13 cellular contexts compared by ENCODE assay signal in the genomic region with DNA sequence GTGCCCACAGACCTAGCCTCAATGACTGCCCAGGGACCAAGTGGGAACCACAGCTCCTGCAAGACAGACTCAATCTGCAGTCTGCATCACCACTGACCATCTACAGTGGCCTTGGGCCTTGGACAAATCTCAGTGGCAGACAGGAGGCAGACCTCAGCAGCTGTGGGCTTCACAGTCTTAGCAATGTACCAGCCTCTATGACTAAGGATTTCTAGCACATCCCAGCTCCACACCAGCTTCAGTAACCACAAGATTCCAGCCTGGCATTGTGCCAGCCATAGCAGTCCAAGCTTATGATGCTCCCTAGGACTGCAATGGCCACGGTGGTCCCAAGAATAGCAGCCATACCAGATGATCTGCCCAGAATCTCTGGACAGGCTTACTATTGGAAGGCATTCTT. TPM values are rescaled to one million over a fixed set of nuclear protein-coding genes. Genes with fewer than 3 reads are reported as not detected.
A peak's percentile ranks its signal among the peaks of the same experiment; 100 is the strongest.
DNase-seq lines count a peak whose midpoint lies in the region; ATAC-seq, FAIRE-seq and TF ChIP-seq lines count a peak whose summit lies in the region.
"Had no signal": no experiment of that assay in that cellular context is flagged by ENCODE, and none has a peak within 500 bp of the region (broad histone marks: within the 10 kb centered on the region; RNA-seq: fewer than 3 reads in every experiment).

No MANE protein-coding gene starts in this region.

- CTCF ChIA-PET in HepG2 (lab: Yijun Ruan, JAX; ENCODE audit: low intra/inter-chr PET ratio, low total read pairs), result no interaction called here

- no peak overlapping the region for H2AFZ ChIP-seq in HepG2 (ENCODE audit: low read length)

- 0% methylated on average over 1 of the region's 1 CpG for WGBS in HepG2 (ENCODE audit: low lambda C conversion rate)
- no CpG with 5 or more reads among the region's 1 CpG for WGBS in right lobe of liver (ENCODE audit: insufficient coverage, low coverage, low lambda C conversion rate, missing lambda C conversion rate)

- no peak for FAIRE-seq in HepG2 (lab: Jason Lieb, UNC)

- H3K4me3 ChIP-seq in HepG2 (replicated peaks in 1 of 3; ENCODE audit: insufficient read depth in 1 of 3, low read depth in 2 of 3, low read length in 3 of 3) (no peak overlapping the region), right lobe of liver (no peak overlapping the region), fibroblast of mammary gland (ENCODE audit: control insufficient read depth, low read depth, low read length) (no peak overlapping the region)
- H3K4me3 ChIP-seq: sigmoid colon, transverse colon had no signal

- BruUV-seq in HepG2 (replicated peaks; lab: Mats Ljungman, UMichigan), result no TSS peak

- in situ Hi-C loops in HepG2 (cut with HindIII; ENCODE audit: extremely low pct_ligation_motif_present, low pct_unique_long_range_greater_than_20kb), result loop anchor here (25.0 kb wide), 2 partner anchors 434 to 659 kb away; no protein-coding TSS in a partner anchor

- POLR2A ChIA-PET in HepG2 (lab: Yijun Ruan, JAX), result interaction anchor here (1.1 kb wide), 1 partner anchor 9 kb away, joined by 4 read pairs; no protein-coding TSS in a partner anchor

- no peaks in the 10 kb centered on the region for H3K79me2 ChIP-seq in HepG2 (ENCODE audit: insufficient read depth, low read length)

- intact Hi-C loops in HepG2 (cut with micrococcal nuclease; ENCODE audit: unreplicated experiment), result no loop called here
- intact Hi-C loops in right lobe of liver (cut with DNase I), result no loop called here

- H3K9ac ChIP-seq in HepG2 (ENCODE audit: insufficient read depth, low read depth, low read length), result no peak overlapping the region

- H3K9me3 ChIP-seq in HepG2 (ENCODE audit: low read length), result no peaks in the 10 kb centered on the region
- no peaks in the 10 kb centered on the region for H3K9me3 ChIP-seq in right lobe of liver
- H3K9me3 ChIP-seq: sigmoid colon, transverse colon had no signal

- no peak for TF ChIP-seq EP300 in HepG2 (IDR thresholded peaks at IDR 0.05; ENCODE audit: low read depth in 2 of 2, low read length in 2 of 2)
- no peak for TF ChIP-seq EP300 in HepG2 (CRISPR knock-in tag; IDR thresholded peaks at IDR 0.05; ENCODE audit: borderline replicate concordance)

- TF ChIP-seq CTCF in HepG2 (CRISPR knock-in tag; IDR thresholded peaks at IDR 0.05) (no peak), right lobe of liver (IDR thresholded peaks at IDR 0.05) (no peak), fibroblast of mammary gland (conservative IDR thresholded peaks at IDR 0.05; ENCODE audit: control insufficient read depth, insufficient read depth, low read depth, low read length) (peak; percentile 33)

- no peak overlapping the region for H3K4me2 ChIP-seq in HepG2 (ENCODE audit: low read depth, low read length)

- no peaks in the 10 kb centered on the region for H4K20me1 ChIP-seq in HepG2 (ENCODE audit: insufficient read depth, low read length)

- TF ChIP-seq POLR2A in HepG2 (IDR thresholded peaks at IDR 0.05; ENCODE audit: insufficient read depth in 1 of 2, low read depth in 2 of 2, low read length in 2 of 2) (no peak), right lobe of liver (IDR thresholded peaks at IDR 0.05) (no peak)

- ATAC-seq in HepG2 (peak; percentile 51; the same call in 2 of the 3 replicates), right lobe of liver (no peak), GM21576 (IDR thresholded peaks at IDR 0.05; ENCODE audit: unreplicated experiment) (no peak)

- DNase-seq in HepG2 (ENCODE audit: low spot score), result no peak
- no peak for DNase-seq in right lobe of liver
- DNase-seq in RPMI7951 (ENCODE audit: low read depth), result peak; percentile 94
- peak; percentile 88 for DNase-seq in fibroblast of mammary gland (ENCODE audit: low read depth)
- no peak for DNase-seq in NCI-H1105 treated with DMSO at 0.1 percent for 48 hours (lab: John Stamatoyannopoulos, UW)
- no peak for DNase-seq in substantia nigra (lab: John Stamatoyannopoulos, UW)
- no peak for DNase-seq in NCI-H1436 (lab: John Stamatoyannopoulos, UW)
- DNase-seq: amygdala, C1 segment of cervical spinal cord, NCI-H187 treated with DMSO at 0.1 percent for 48 hours, sigmoid colon, transverse colon had no signal

- TF ChIP-seq RAD21 in HepG2 (CRISPR knock-in tag; IDR thresholded peaks at IDR 0.05), result no peak

- no peaks in the 10 kb centered on the region for H3K4me1 ChIP-seq in HepG2 (ENCODE audit: insufficient read depth, low read length)
- no peaks in the 10 kb centered on the region for H3K4me1 ChIP-seq in right lobe of liver
- H3K4me1 ChIP-seq: sigmoid colon, transverse colon had no signal

- H3K27me3 ChIP-seq in HepG2 (ENCODE audit: control insufficient read depth in 1 of 2, insufficient read depth in 2 of 2, low read length in 2 of 2) (no peaks in the 10 kb centered on the region), right lobe of liver (no peaks in the 10 kb centered on the region)
- H3K27me3 ChIP-seq: sigmoid colon, transverse colon had no signal

- H3K27ac ChIP-seq in HepG2 (ENCODE audit: extremely low read length, insufficient read depth, low read length), result no peak overlapping the region
- no peak overlapping the region for H3K27ac ChIP-seq in right lobe of liver
- no peak overlapping the region for H3K27ac ChIP-seq in substantia nigra (ENCODE audit: low read depth, low read length, poor library complexity, severe bottlenecking)
- H3K27ac ChIP-seq: sigmoid colon, transverse colon had no signal

- H3K36me3 ChIP-seq in HepG2 (replicated peaks in 1 of 2; ENCODE audit: control insufficient read depth in 1 of 2, insufficient read depth in 2 of 2, low read length in 2 of 2), result no peaks in the 10 kb centered on the region
- H3K36me3 ChIP-seq in right lobe of liver, result no peaks in the 10 kb centered on the region
- H3K36me3 ChIP-seq: sigmoid colon, transverse colon had no signal

TF ChIP-seq in HepG2, 621 proteins besides CTCF, POLR2A, EP300 and RAD21:
- TF ChIP-seq ZNF547 (CRISPR knock-in tag; IDR thresholded peaks at IDR 0.05) (no peak), ZNF577 (CRISPR knock-in tag; IDR thresholded peaks at IDR 0.05; ENCODE audit: borderline replicate concordance, low read depth) (no peak), ETV6 (CRISPR knock-in tag; conservative IDR thresholded peaks at IDR 0.05) (no peak), LCORL (IDR thresholded peaks at IDR 0.05) (peak; percentile 81), LCORL (CRISPR knock-in tag; IDR thresholded peaks at IDR 0.05) (no peak)

RNA-seq across cellular contexts. Expression of gene WDR75, which starts 19.6 kb away (rescaled TPM):
- total RNA-seq in HepG2 (2016; rRNA removed; fragmentation: Illumina TruSeq; extraction: Trizol) (74.1 and 106 TPM in 2 replicates), right lobe of liver (10 to 100 TPM in 4 of 6 experiments, 1 to 10 TPM in 2; 7.5 to 19.5 (median 11.8) TPM)
- total RNA-seq in HepG2 (2016; cell fraction: cytosol; rRNA removed; fragmentation: Illumina TruSeq; extraction: Trizol; ENCODE audit: low read depth), result 6.7 and 7.8 TPM in 2 replicates
- 78.8 and 111 TPM in 2 replicates for total RNA-seq in HepG2 (2016; cell fraction: insoluble cytoplasmic fraction; rRNA removed; fragmentation: Illumina TruSeq; extraction: Trizol)
- 18.3 and 22.3 TPM in 2 replicates for total RNA-seq in HepG2 (2016; cell fraction: membrane; rRNA removed; fragmentation: Illumina TruSeq; extraction: Trizol)
- total RNA-seq in HepG2 (2016; cell fraction: nucleus; rRNA removed; fragmentation: Illumina TruSeq; extraction: Trizol), result 104 and 105 TPM in 2 replicates
- polyA plus RNA-seq in HepG2 (2011; rRNA removed), result 54.5 and 63.0 TPM in 2 replicates
- polyA plus RNA-seq in HepG2 (2011; cell fraction: cytosol; rRNA removed), result 11.8 and 17.9 TPM in 2 replicates
- 60.9 and 85.0 TPM in 2 replicates for polyA plus RNA-seq in HepG2 (2011; cell fraction: nucleus; rRNA removed)
- 34.1 and 68.0 TPM in 2 replicates for polyA plus RNA-seq in HepG2 (2012)
- polyA plus RNA-seq in HepG2 (2016; cell fraction: cytosol; fragmentation: Illumina TruSeq; extraction: Trizol; ENCODE audit: low read depth), result 2.4 and 2.5 TPM in 2 replicates
- polyA plus RNA-seq in HepG2 (2016; cell fraction: insoluble cytoplasmic fraction; fragmentation: Illumina TruSeq; extraction: Trizol; ENCODE audit: low read depth), result 68.6 and 69.2 TPM in 2 replicates
- polyA plus RNA-seq in HepG2 (2016; cell fraction: membrane; fragmentation: Illumina TruSeq; extraction: Trizol; ENCODE audit: low read depth), result 5.7 and 7.8 TPM in 2 replicates
- 100 and 103 TPM in 2 replicates for polyA plus RNA-seq in HepG2 (2016; cell fraction: nucleus; fragmentation: Illumina TruSeq; extraction: Trizol; ENCODE audit: insufficient read depth, low read depth)
- 46.4 and 64.2 TPM in 2 replicates for polyA minus RNA-seq in HepG2 (2011; rRNA and poly(A)+ RNA removed; ENCODE audit: low replicate concordance)
- polyA minus RNA-seq in HepG2 (2011; cell fraction: cytosol; rRNA and poly(A)+ RNA removed), result 20.1 and 21.0 TPM in 2 replicates
- polyA minus RNA-seq in HepG2 (2011; cell fraction: nucleus; rRNA and poly(A)+ RNA removed), result 240 and 258 TPM in 2 replicates
- 52.1 and 62.5 TPM in 2 replicates for total RNA-seq in RPMI7951 (2014; rRNA removed; shearing (Covaris generic))

Comparison
In these comparisons a context has a peak if more than half of its experiments do, and no peak if none do; other contexts are left out.
1. DNase-seq: peak in RPMI7951 (single experiment) and fibroblast of mammary gland (single experiment); none in HepG2 (single experiment), right lobe of liver (0 of 3), NCI-H1105 treated with DMSO at 0.1 percent for 48 hours (single experiment), substantia nigra (0 of 49) and NCI-H1436 (single experiment).